9 cellular contexts compared by ENCODE assay signal in genomic region chr9:35966433-35966832, GRCh38. TPM values are rescaled to one million over a fixed set of nuclear protein-coding genes. Genes with fewer than 3 reads are reported as not detected.
"Had no signal": no experiment of that assay in that cellular context is flagged by ENCODE, and none has a peak within 500 bp of the region (broad histone marks: within the 10 kb centered on the region; RNA-seq: fewer than 3 reads in every experiment).

No MANE protein-coding gene starts in this region.

- H3K9me3 ChIP-seq: HAP-1 had no signal

- ATAC-seq: HCT116, HepG2 had no signal

- H3K9ac ChIP-seq: GM23248 had no signal

- DNase-seq: GM23248, GOT3, H7, HFFc6 had no signal

- H3K4me1 ChIP-seq: HAP-1 had no signal

- H3K27ac ChIP-seq: GM23248, HL-60 had no signal

- H3K36me3 ChIP-seq: HAP-1 had no signal

- H3K4me3 ChIP-seq: GM23248, HAP-1 had no signal

RNA-seq across cellular contexts. Expression of gene OR2S2, which starts 8.5 kb away (rescaled TPM):
- total RNA-seq: H4, H7, HepG2, HFFc6 had no signal

RNA-seq across cellular contexts. Expression of gene SPAAR, which starts 57.1 kb away (rescaled TPM):
- total RNA-seq: GM23248, H7 had no signal
